ENCODE assay signal across 21 cellular contexts in the genomic region with DNA sequence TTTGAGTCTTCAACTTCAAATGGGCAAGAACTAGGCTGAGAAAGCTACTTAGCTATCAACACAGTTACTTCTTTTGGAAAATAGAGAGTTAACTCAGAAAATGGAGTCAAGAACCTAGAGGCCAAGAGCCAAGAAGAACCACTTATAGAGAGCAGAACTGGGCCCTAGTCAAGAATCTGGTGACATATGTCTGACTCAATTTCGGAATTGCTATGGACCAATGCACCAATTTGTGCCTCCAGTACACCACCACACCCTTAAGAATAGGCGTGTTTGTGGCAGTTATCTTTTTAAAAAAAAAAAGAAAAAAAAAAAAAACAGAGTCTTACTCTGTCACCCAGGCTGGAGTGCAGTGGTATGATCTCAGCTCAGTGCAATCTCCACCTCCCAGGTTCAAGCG. TPM values are rescaled to one million over a fixed set of nuclear protein-coding genes. Genes with fewer than 3 reads are reported as not detected.
"Had no signal": no experiment of that assay in that cellular context is flagged by ENCODE, and none has a peak within 500 bp of the region (broad histone marks: within the 10 kb centered on the region; RNA-seq: fewer than 3 reads in every experiment).

No MANE protein-coding gene starts in this region.

- H3K4me3 ChIP-seq: MG63, SJSA1, SK-N-MC had no signal

- H3K27me3 ChIP-seq: MG63, SJSA1 had no signal

- H3K27ac ChIP-seq: SJSA1, SK-N-MC had no signal

- ATAC-seq: Panc1 had no signal

- H3K9me3 ChIP-seq: SJSA1 had no signal

- H3K36me3 ChIP-seq: MG63, SJSA1 had no signal

- DNase-seq: Karpas-422, KG1, MG63, NCI-H1092, NCI-H1105 treated with DMSO at 0.1 percent for 48 hours, NCI-H1417 treated with DMSO at 0.1 percent for 48 hours, NCI-H187, NCI-H2029, NCI-H2081 treated with DMSO at 0.1 percent for 48 hours, NCI-H2171, NCI-H226, NCI-H446, NCI-H510A, NCI-H524 treated with DMSO at 0.1 percent for 48 hours, NCI-H69, NCI-H774, Right ventricle myocardium superior, SIG-M5 had no signal

RNA-seq across cellular contexts. Expression of gene S100A5, which starts 17.1 kb away (rescaled TPM):
- total RNA-seq: Right ventricle myocardium superior, SJSA1 had no signal
